Comparison of ENCODE assay signal across 1 cellular context in the genomic region with DNA sequence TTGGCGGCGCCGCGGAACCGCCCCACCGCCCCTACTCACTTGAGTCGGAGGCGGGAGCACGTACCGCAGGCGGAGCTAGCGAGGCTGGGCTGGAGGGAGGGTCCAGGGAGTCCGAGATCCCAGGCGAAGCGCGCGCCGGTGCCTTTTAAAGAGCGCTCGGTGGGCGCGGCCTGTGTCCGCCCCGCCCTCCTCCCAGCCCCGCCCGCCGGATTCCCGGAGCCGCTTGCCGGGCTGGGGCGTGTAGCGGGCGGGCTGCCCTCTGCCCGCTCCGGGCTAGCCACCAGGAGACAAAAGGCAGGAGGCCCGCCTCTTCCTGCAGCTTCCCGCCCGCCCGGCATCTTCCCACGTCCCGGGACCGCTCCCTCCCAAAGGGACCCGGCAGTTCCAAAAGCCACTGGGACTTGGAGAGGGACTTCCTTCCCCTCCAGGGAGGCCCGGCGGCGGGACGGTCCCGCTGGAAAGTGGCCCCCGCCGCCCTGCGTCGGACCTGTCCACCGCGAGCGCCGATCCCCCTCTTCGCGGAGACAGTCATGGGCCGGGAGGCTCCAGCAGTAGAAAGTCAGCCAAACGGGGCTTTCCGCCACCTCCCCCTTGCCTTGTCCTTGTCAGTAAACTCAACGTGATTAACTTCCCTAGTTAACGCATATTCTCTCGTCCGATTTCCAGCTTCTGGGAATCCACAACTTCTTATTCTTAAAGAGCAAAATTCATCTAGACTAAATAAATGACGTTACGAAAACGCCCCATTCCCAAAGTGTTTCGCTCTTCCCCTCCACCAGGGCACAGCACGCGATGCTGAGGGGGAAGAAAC.
A peak's percentile ranks its signal among the peaks of the same experiment; 100 is the strongest.
TF ChIP-seq lines count a peak whose summit lies in the region.

Gene CSRP2 (minus strand): TSS at position 121 of the 811 bp plus-strand sequence. CDS start 12,759 bp downstream, outside the sequence.

TF ChIP-seq in HepG2, 621 proteins besides CTCF, POLR2A, EP300 and RAD21 (continued from another document and continues in another):
- TF ChIP-seq HNF1B (CRISPR knock-in tag; IDR thresholded peaks at IDR 0.05) (peak; percentile 82), PHF21A (CRISPR knock-in tag; IDR thresholded peaks at IDR 0.05) (peak; percentile 45), ZFP62 (CRISPR knock-in tag; IDR thresholded peaks at IDR 0.05) (no peak), AKAP8 (CRISPR knock-in tag; IDR thresholded peaks at IDR 0.05) (no peak), ZNF709 (CRISPR knock-in tag; IDR thresholded peaks at IDR 0.05) (no peak; the same call in 1 of the 2 replicates), ZNF770 (CRISPR knock-in tag; IDR thresholded peaks at IDR 0.05) (0 out of 2 replicates have a peak, but pooled peaks have one; percentile 38), PHF20 (CRISPR knock-in tag; IDR thresholded peaks at IDR 0.05) (0 out of 2 replicates have a peak, but pooled peaks have one; percentile 14), ZNF788 (CRISPR knock-in tag; IDR thresholded peaks at IDR 0.05; ENCODE audit: borderline replicate concordance) (peak; percentile 84; the same call in 1 of the 2 replicates), ZBTB8A (CRISPR knock-in tag; IDR thresholded peaks at IDR 0.05; ENCODE audit: borderline replicate concordance, low read depth) (no peak), CHD2 (IDR thresholded peaks at IDR 0.05; ENCODE audit: low read depth, low read length) (no peak), CHCHD3 (CRISPR knock-in tag; IDR thresholded peaks at IDR 0.05) (peak; percentile 73; the same call in 1 of the 2 replicates), ZNF790 (CRISPR knock-in tag; IDR thresholded peaks at IDR 0.05; ENCODE audit: borderline replicate concordance) (no peak), IKZF4 (CRISPR knock-in tag; IDR thresholded peaks at IDR 0.05; ENCODE audit: borderline replicate concordance, low read depth, not compliant biosample characterization) (no peak), GZF1 (CRISPR knock-in tag; IDR thresholded peaks at IDR 0.05) (no peak), RNF2 (conservative IDR thresholded peaks at IDR 0.05; ENCODE audit: low read depth) (no peak), KLF13 (CRISPR knock-in tag; IDR thresholded peaks at IDR 0.05) (no peak), BRF2 (CRISPR knock-in tag; IDR thresholded peaks at IDR 0.05) (no peak), ZMAT3 (CRISPR knock-in tag; conservative IDR thresholded peaks at IDR 0.05) (no peak; the same call in 1 of the 2 replicates), ZFP1 (CRISPR knock-in tag; IDR thresholded peaks at IDR 0.05) (no peak), TEAD3 (CRISPR knock-in tag; optimal IDR thresholded peaks at IDR 0.05; ENCODE audit: borderline replicate concordance) (no peak), ATF7 (IDR thresholded peaks at IDR 0.05) (no peak), ATF7 (CRISPR knock-in tag; IDR thresholded peaks at IDR 0.05) (no peak), ZNF792 (CRISPR knock-in tag; IDR thresholded peaks at IDR 0.05) (no peak), CBX2 (IDR thresholded peaks at IDR 0.05; ENCODE audit: low read depth, low read length) (no peak), CBX2 (CRISPR knock-in tag; IDR thresholded peaks at IDR 0.05; ENCODE audit: low read depth) (0 out of 2 replicates have a peak, but pooled peaks have one; percentile 48), SP1 (IDR thresholded peaks at IDR 0.05) (no peak), SP1 (CRISPR knock-in tag; IDR thresholded peaks at IDR 0.05) (peak; percentile 43; the same call in 1 of the 2 replicates), ARNT2 (CRISPR knock-in tag; IDR thresholded peaks at IDR 0.05; ENCODE audit: low read depth) (no peak), CENPT (CRISPR knock-in tag; IDR thresholded peaks at IDR 0.05; ENCODE audit: low read depth) (no peak), NR3C1 (CRISPR knock-in tag; IDR thresholded peaks at IDR 0.05) (no peak), SCMH1 (CRISPR knock-in tag; IDR thresholded peaks at IDR 0.05; ENCODE audit: borderline replicate concordance) (no peak), NCOR1 (IDR thresholded peaks at IDR 0.05; ENCODE audit: borderline replicate concordance, low read length) (no peak), CBX5 (CRISPR knock-in tag; IDR thresholded peaks at IDR 0.05; ENCODE audit: borderline replicate concordance) (no peak), FOSL2 (CRISPR knock-in tag; IDR thresholded peaks at IDR 0.05) (no peak), BHLHE40 (IDR thresholded peaks at IDR 0.05; ENCODE audit: low read length) (no peak), HCFC1 (IDR thresholded peaks at IDR 0.05; ENCODE audit: low read depth, low read length) (no peak), RAD51 (IDR thresholded peaks at IDR 0.05; ENCODE audit: borderline replicate concordance) (no peak), SRSF4 (IDR thresholded peaks at IDR 0.05; ENCODE audit: low read depth, low read length, poor library complexity, severe bottlenecking) (no peak), ZSCAN20 (CRISPR knock-in tag; IDR thresholded peaks at IDR 0.05; ENCODE audit: borderline replicate concordance) (no peak), ZNF572 (CRISPR knock-in tag; IDR thresholded peaks at IDR 0.05) (peak; percentile 85; the same call in 1 of the 2 replicates), ZNF577 (CRISPR knock-in tag; IDR thresholded peaks at IDR 0.05; ENCODE audit: borderline replicate concordance, low read depth) (no peak), ZNF460 (CRISPR knock-in tag; IDR thresholded peaks at IDR 0.05; ENCODE audit: borderline replicate concordance) (no peak), TRIM22 (IDR thresholded peaks at IDR 0.05) (no peak), PAXIP1 (CRISPR knock-in tag; conservative IDR thresholded peaks at IDR 0.05) (0 out of 2 replicates have a peak, but pooled peaks have one; percentile 8), MTF2 (CRISPR knock-in tag; IDR thresholded peaks at IDR 0.05; ENCODE audit: borderline replicate concordance) (no peak; the same call in 1 of the 2 replicates)
- TF ChIP-seq, protein P1, sequence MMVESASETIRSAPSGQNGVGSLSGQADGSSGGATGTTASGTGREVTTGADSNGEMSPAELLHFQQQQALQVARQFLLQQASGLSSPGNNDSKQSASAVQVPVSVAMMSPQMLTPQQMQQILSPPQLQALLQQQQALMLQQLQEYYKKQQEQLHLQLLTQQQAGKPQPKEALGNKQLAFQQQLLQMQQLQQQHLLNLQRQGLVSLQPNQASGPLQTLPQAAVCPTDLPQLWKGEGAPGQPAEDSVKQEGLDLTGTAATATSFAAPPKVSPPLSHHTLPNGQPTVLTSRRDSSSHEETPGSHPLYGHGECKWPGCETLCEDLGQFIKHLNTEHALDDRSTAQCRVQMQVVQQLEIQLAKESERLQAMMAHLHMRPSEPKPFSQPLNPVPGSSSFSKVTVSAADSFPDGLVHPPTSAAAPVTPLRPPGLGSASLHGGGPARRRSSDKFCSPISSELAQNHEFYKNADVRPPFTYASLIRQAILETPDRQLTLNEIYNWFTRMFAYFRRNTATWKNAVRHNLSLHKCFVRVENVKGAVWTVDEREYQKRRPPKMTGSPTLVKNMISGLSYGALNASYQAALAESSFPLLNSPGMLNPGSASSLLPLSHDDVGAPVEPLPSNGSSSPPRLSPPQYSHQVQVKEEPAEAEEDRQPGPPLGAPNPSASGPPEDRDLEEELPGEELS (CRISPR knock-in tag; IDR thresholded peaks at IDR 0.05) = no peak
- TF ChIP-seq, protein P2, sequence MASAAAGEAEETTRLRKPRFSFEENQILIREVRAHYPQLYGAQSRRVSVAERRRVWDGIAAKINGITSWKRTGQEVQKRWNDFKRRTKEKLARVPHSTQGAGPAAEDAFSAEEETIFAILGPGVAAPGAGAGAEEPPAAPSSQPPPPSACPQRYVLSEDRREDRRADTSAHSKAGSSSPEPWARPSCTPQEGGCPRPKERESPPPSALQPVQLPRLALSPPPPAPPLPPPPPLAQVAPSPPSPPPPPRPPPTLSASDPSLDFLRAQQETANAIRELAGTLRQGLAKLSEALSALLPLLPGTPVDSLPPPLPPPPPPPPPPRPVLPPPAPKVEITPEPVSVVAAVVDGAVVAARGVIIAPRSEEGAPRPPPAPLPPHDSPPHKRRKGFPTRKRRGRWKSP (CRISPR knock-in tag; IDR thresholded peaks at IDR 0.05) = no peak
- TF ChIP-seq, protein P3, sequence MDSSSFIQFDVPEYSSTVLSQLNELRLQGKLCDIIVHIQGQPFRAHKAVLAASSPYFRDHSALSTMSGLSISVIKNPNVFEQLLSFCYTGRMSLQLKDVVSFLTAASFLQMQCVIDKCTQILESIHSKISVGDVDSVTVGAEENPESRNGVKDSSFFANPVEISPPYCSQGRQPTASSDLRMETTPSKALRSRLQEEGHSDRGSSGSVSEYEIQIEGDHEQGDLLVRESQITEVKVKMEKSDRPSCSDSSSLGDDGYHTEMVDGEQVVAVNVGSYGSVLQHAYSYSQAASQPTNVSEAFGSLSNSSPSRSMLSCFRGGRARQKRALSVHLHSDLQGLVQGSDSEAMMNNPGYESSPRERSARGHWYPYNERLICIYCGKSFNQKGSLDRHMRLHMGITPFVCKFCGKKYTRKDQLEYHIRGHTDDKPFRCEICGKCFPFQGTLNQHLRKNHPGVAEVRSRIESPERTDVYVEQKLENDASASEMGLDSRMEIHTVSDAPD (CRISPR knock-in tag; IDR thresholded peaks at IDR 0.05) = no peak
- TF ChIP-seq, protein P4, sequence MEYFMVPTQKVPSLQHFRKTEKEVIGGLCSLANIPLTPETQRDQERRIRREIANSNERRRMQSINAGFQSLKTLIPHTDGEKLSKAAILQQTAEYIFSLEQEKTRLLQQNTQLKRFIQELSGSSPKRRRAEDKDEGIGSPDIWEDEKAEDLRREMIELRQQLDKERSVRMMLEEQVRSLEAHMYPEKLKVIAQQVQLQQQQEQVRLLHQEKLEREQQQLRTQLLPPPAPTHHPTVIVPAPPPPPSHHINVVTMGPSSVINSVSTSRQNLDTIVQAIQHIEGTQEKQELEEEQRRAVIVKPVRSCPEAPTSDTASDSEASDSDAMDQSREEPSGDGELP (IDR thresholded peaks at IDR 0.05; ENCODE audit: borderline replicate concordance, low read depth) = no peak
- TF ChIP-seq, protein P5, sequence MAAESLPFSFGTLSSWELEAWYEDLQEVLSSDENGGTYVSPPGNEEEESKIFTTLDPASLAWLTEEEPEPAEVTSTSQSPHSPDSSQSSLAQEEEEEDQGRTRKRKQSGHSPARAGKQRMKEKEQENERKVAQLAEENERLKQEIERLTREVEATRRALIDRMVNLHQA (CRISPR knock-in tag; IDR thresholded peaks at IDR 0.05) = no peak
